In the genomic region with DNA sequence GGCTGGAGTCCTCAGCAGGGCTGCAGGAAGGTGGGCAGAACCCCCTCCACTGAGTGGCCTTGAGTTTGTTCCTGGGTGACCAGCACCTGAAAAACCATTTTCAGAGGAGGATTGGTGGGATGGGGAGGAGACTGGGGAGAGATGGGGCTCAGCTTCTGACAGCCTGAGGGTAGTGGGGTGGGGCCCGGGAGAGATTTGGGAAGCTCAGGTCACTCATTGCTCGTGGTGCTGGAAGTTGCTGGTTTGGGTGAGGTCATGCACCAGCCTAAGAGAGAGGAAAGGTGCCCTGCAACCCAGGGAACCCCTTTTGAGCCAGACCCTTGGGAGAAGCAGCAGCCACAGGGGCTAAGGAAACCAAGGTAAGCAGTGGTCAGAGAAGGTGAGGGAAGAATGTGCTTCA, we compare ENCODE assay signal across 17 cellular contexts.
"Had no signal": no experiment of that assay in that cellular context is flagged by ENCODE, and none has a peak within 500 bp of the region (broad histone marks: within the 10 kb centered on the region; RNA-seq: fewer than 3 reads in every experiment).

No MANE protein-coding gene starts in this region.

- H3K4me3 ChIP-seq: gastroesophageal sphincter, heart right ventricle, tibial nerve had no signal

- H3K36me3 ChIP-seq: gastroesophageal sphincter, heart right ventricle, tibial nerve had no signal

- H3K9me3 Mint-ChIP-seq: activated naive CD4-positive, alpha-beta T cell treated with anti-CD3 and anti-CD28 coated beads, Interleukin-2, amount 50 U/mL, for 72 hours; activated T-cell treated with anti-CD3 and anti-CD28 coated beads, Interleukin-2, amount 50 U/mL, for 24 hours; endodermal cell had no signal

- ATAC-seq: activated CD8-positive, alpha-beta memory T cell treated with anti-CD3 and anti-CD28 coated beads, Interleukin-2, amount 10 ng/mL, durations not matched to agents 7 days and 5 days; activated naive CD4-positive, alpha-beta T cell treated with anti-CD3 and anti-CD28 coated beads, Interleukin-2, amount 50 U/mL, for 72 hours; gastroesophageal sphincter; heart right ventricle had no signal

- H3K4me3 Mint-ChIP-seq: activated CD8-positive, alpha-beta memory T cell treated with anti-CD3 and anti-CD28 coated beads, Interleukin-2, amount 10 ng/mL, durations not matched to agents 7 days and 5 days; activated T-cell treated with anti-CD3 and anti-CD28 coated beads, Interleukin-2, amount 50 U/mL, for 24 hours; endodermal cell had no signal

- H3K27me3 ChIP-seq: gastroesophageal sphincter, tibial nerve had no signal

- H3K27ac ChIP-seq: gastroesophageal sphincter, heart right ventricle had no signal

- H3K36me3 Mint-ChIP-seq: activated CD8-positive, alpha-beta memory T cell treated with anti-CD3 and anti-CD28 coated beads, Interleukin-2, amount 10 ng/mL, durations not matched to agents 7 days and 5 days; activated naive CD4-positive, alpha-beta T cell treated with anti-CD3 and anti-CD28 coated beads, Interleukin-2, amount 50 U/mL, for 72 hours had no signal

- H3K27ac Mint-ChIP-seq: activated CD8-positive, alpha-beta memory T cell treated with anti-CD3 and anti-CD28 coated beads, Interleukin-2, amount 10 ng/mL, durations not matched to agents 7 days and 5 days; activated T-cell treated with anti-CD3 and anti-CD28 coated beads, Interleukin-2, amount 50 U/mL, for 24 hours; endodermal cell had no signal

- H3K9me3 ChIP-seq: gastroesophageal sphincter, heart right ventricle, tibial nerve had no signal

- DNase-seq: activated CD4-positive, alpha-beta T cell treated with anti-CD3 and anti-CD28 coated beads, Interleukin-2, amount 50 U/mL, for 48 hours; activated CD4-positive, CD25-positive, alpha-beta regulatory T cell treated with anti-CD3 and anti-CD28 coated beads, Interleukin-2, amount 50 U/mL, for 72 hours; activated CD8-positive, alpha-beta memory T cell treated with anti-CD3 and anti-CD28 coated beads, Interleukin-2, amount 10 ng/mL, durations not matched to agents 7 days and 5 days; activated effector memory CD4-positive, alpha-beta T cell treated with Interleukin-2 at 50 U/mL for 16 hours; activated T-cell treated with anti-CD3 and anti-CD28 coated beads, Interleukin-2, amount 50 U/mL, for 24 hours; anterior cingulate cortex; dermis blood vessel endothelial cell; endodermal cell; heart right ventricle; midbrain; nucleus accumbens; stimulated activated naive CD4-positive, alpha-beta T cell treated with Interleukin-2 at 50 U/mL for 16 hours; substantia nigra; SW 1271 had no signal
